Comparison of ENCODE assay signal across 21 cellular contexts in the genomic region with DNA sequence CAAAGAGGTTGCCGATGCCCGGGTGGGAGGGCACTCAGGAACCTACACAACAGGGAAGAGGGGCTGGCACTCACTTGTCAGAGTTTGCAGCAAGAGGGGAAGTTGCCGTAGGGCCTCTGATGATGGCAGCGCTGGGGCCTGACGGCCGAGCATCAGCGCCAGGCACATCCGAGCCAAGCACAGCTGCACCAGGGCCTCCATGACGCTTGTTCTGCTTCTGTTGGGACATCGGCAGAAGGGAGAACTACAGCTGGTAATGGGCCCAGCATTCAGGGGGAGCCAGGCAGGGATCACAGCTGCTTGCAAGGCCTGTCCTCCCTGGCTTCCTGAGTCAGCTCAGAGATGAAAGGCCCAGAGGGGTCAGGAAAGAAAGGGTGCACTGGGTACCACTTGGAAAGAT.
DNase-seq lines count a peak whose midpoint lies in the region; ATAC-seq, FAIRE-seq and TF ChIP-seq lines count a peak whose summit lies in the region.
"Had no signal": no experiment of that assay in that cellular context is flagged by ENCODE, and none has a peak within 500 bp of the region (broad histone marks: within the 10 kb centered on the region; RNA-seq: fewer than 3 reads in every experiment).

No MANE protein-coding gene starts in this region.

- no peak overlapping the region for H2AK5ac ChIP-seq in H1 (ENCODE audit: low read depth, low read length)
- H2AK5ac ChIP-seq in mesendoderm (ENCODE audit: low read length), result no peak overlapping the region

- no peak overlapping the region for H3K9ac ChIP-seq in H1 (replicated peaks in 1 of 4; ENCODE audit: extremely low read depth in 1 of 4, low read depth in 3 of 4, low read length in 3 of 4)
- no peak overlapping the region for H3K9ac ChIP-seq in mesendoderm (ENCODE audit: low read length)
- H3K9ac ChIP-seq: BLaER1, GM23248 had no signal

- no peak overlapping the region for H2AFZ ChIP-seq in H1 (ENCODE audit: low read length)
- H2AFZ ChIP-seq: GM23248 had no signal

- no peak overlapping the region for H3K56ac ChIP-seq in H1 (replicated peaks; ENCODE audit: insufficient read length, low read depth, low read length)
- H3K56ac ChIP-seq in mesendoderm (ENCODE audit: low read length), result no peak overlapping the region

- no peak overlapping the region for H3K14ac ChIP-seq in H1 (ENCODE audit: insufficient read length)

- H4K5ac ChIP-seq in H1 (ENCODE audit: insufficient read length, low read depth, low read length), result no peak overlapping the region
- no peak overlapping the region for H4K5ac ChIP-seq in mesendoderm (ENCODE audit: low read length)

- TF ChIP-seq CTCF in H1 (IDR thresholded peaks at IDR 0.05; ENCODE audit: control extremely low read depth in 1 of 3, insufficient read depth in 1 of 3, low read depth in 1 of 3, low read length in 3 of 3), result no peak

- no peak for FAIRE-seq in H1 (lab: Jason Lieb, UNC)
- FAIRE-seq: GM12891, GM18507 had no signal

- H3K23ac ChIP-seq in H1 (ENCODE audit: insufficient read length) (no peak overlapping the region), mesendoderm (ENCODE audit: low read length) (peak overlapping the region; percentile 17)

- no peak for TF ChIP-seq POLR2A in H1 (IDR thresholded peaks at IDR 0.05; ENCODE audit: control extremely low read depth in 1 of 2, low read depth in 2 of 2, low read length in 2 of 2)

- ATAC-seq in effector memory CD8-positive, alpha-beta T cell (replicated peaks), result no peak
- no peak for ATAC-seq in activated T-cell treated with anti-CD3 and anti-CD28 coated beads, Interleukin-2, amount 50 U/mL, for 72 hours (replicated peaks in 1 of 2)
- ATAC-seq: CD8-positive, alpha-beta T cell; HCT116 had no signal

- TF ChIP-seq EP300 in H1 (IDR thresholded peaks at IDR 0.05; ENCODE audit: borderline replicate concordance in 1 of 2, low read depth in 2 of 2, low read length in 2 of 2), result no peak

- intact Hi-C loops in activated T-helper 2 cell treated with anti-CD3 and anti-CD28 coated beads, Interferon-gamma antibody, Interleukin-2, Interleukin-4, amounts not matched to agents 10 μg/mL and 5 μg/mL and 100 μg/mL, durations not matched to agents 14 hours and 24 hours and 36 hours (cut with micrococcal nuclease), result no loop called here

- no peak overlapping the region for H2BK120ac ChIP-seq in H1 (replicated peaks; ENCODE audit: low read depth, low read length)
- no peak overlapping the region for H2BK120ac ChIP-seq in mesendoderm (ENCODE audit: low read depth, low read length)

- CTCF ChIA-PET in H1 (lab: Charles Lee; ENCODE audit: partially characterized antibody), result interaction anchor here (1.4 kb wide), 1 partner anchor 21 kb away, joined by 3 read pairs; no protein-coding TSS in a partner anchor

- H3K9me3 Mint-ChIP-seq in effector memory CD8-positive, alpha-beta T cell, result no peaks in the 10 kb centered on the region
- peaks cover 9% of the 10 kb centered on the region for H3K9me3 Mint-ChIP-seq in activated T-helper 2 cell treated with anti-CD3 and anti-CD28 coated beads, Interferon-gamma antibody, Interleukin-2, Interleukin-4, amounts not matched to agents 10 μg/mL and 5 μg/mL and 100 μg/mL, durations not matched to agents 14 hours and 24 hours and 36 hours
- H3K9me3 Mint-ChIP-seq in activated T-cell treated with anti-CD3 and anti-CD28 coated beads, Interleukin-2, amount 50 U/mL, for 72 hours, result no peaks in the 10 kb centered on the region
- H3K9me3 Mint-ChIP-seq: CD8-positive, alpha-beta T cell had no signal

- H3K18ac ChIP-seq in H1 (ENCODE audit: extremely low read depth, low read length) (no peak overlapping the region), mesendoderm (ENCODE audit: low read length) (no peak overlapping the region)

- no peaks in the 10 kb centered on the region for H3K27me3 Mint-ChIP-seq in effector memory CD8-positive, alpha-beta T cell
- H3K27me3 Mint-ChIP-seq in activated T-helper 2 cell treated with anti-CD3 and anti-CD28 coated beads, Interferon-gamma antibody, Interleukin-2, Interleukin-4, amounts not matched to agents 10 μg/mL and 5 μg/mL and 100 μg/mL, durations not matched to agents 14 hours and 24 hours and 36 hours (ENCODE audit: low read depth), result no peaks in the 10 kb centered on the region
- no peaks in the 10 kb centered on the region for H3K27me3 Mint-ChIP-seq in activated T-cell treated with anti-CD3 and anti-CD28 coated beads, Interleukin-2, amount 50 U/mL, for 72 hours (ENCODE audit: low read depth)
- H3K27me3 Mint-ChIP-seq: B cell had no signal

- no peak overlapping the region for H3K4me3 Mint-ChIP-seq in effector memory CD8-positive, alpha-beta T cell
- H3K4me3 Mint-ChIP-seq in activated T-helper 2 cell treated with anti-CD3 and anti-CD28 coated beads, Interferon-gamma antibody, Interleukin-2, Interleukin-4, amounts not matched to agents 10 μg/mL and 5 μg/mL and 100 μg/mL, durations not matched to agents 14 hours and 24 hours and 36 hours (ENCODE audit: low read depth), result no peak overlapping the region
- H3K4me3 Mint-ChIP-seq in activated T-cell treated with anti-CD3 and anti-CD28 coated beads, Interleukin-2, amount 50 U/mL, for 72 hours, result no peak overlapping the region
- H3K4me3 Mint-ChIP-seq: B cell; CD4-positive, CD25-positive, alpha-beta regulatory T cell; CD8-positive, alpha-beta T cell; H9 had no signal

- H3K4me2 ChIP-seq in H1 (ENCODE audit: insufficient read depth in 1 of 2, low read depth in 2 of 2, low read length in 2 of 2), result no peak overlapping the region
- no peak overlapping the region for H3K4me2 ChIP-seq in mesendoderm (ENCODE audit: low read length)
- H3K4me2 ChIP-seq: BLaER1 had no signal

- H4K8ac ChIP-seq in H1 (ENCODE audit: extremely low read depth, insufficient read depth, low read length) (0 out of 2 replicates have a peak overlapping the region, but pooled peaks have one; percentile 5), mesendoderm (ENCODE audit: low read depth, low read length) (no peak overlapping the region)

- H4K20me1 ChIP-seq in H1 (replicated peaks in 1 of 2; ENCODE audit: control insufficient read depth in 1 of 2, insufficient read depth in 2 of 2, low read length in 2 of 2), result peaks cover 0 to 1% of the 10 kb centered on the region in 2 experiments
- H4K20me1 ChIP-seq: BLaER1 had no signal

- H3K79me2 ChIP-seq in H1 (ENCODE audit: control insufficient read depth in 1 of 2, insufficient read depth in 2 of 2, low read length in 2 of 2) (no peaks in the 10 kb centered on the region), mesendoderm (ENCODE audit: control insufficient read depth, insufficient read depth, low read length) (no peaks in the 10 kb centered on the region)

- no peak overlapping the region for H3K27ac Mint-ChIP-seq in effector memory CD8-positive, alpha-beta T cell
- H3K27ac Mint-ChIP-seq in activated T-helper 2 cell treated with anti-CD3 and anti-CD28 coated beads, Interferon-gamma antibody, Interleukin-2, Interleukin-4, amounts not matched to agents 10 μg/mL and 5 μg/mL and 100 μg/mL, durations not matched to agents 14 hours and 24 hours and 36 hours, result no peak overlapping the region
- H3K27ac Mint-ChIP-seq in activated T-cell treated with anti-CD3 and anti-CD28 coated beads, Interleukin-2, amount 50 U/mL, for 72 hours, result no peak overlapping the region
- H3K27ac Mint-ChIP-seq: B cell; CD4-positive, CD25-positive, alpha-beta regulatory T cell; CD8-positive, alpha-beta T cell; H9 had no signal

- no peaks in the 10 kb centered on the region for H3K9me3 ChIP-seq in H1 (ENCODE audit: insufficient read depth in 2 of 2, low read depth in 1 of 2, low read length in 1 of 2)

- POLR2A ChIA-PET in H1 (lab: Charles Lee; ENCODE audit: partially characterized antibody), result no interaction called here

- no peaks in the 10 kb centered on the region for H3K36me3 Mint-ChIP-seq in effector memory CD8-positive, alpha-beta T cell (ENCODE audit: insufficient read depth)
- no peaks in the 10 kb centered on the region for H3K36me3 Mint-ChIP-seq in activated T-helper 2 cell treated with anti-CD3 and anti-CD28 coated beads, Interferon-gamma antibody, Interleukin-2, Interleukin-4, amounts not matched to agents 10 μg/mL and 5 μg/mL and 100 μg/mL, durations not matched to agents 14 hours and 24 hours and 36 hours (ENCODE audit: low read depth)
- H3K36me3 Mint-ChIP-seq in activated T-cell treated with anti-CD3 and anti-CD28 coated beads, Interleukin-2, amount 50 U/mL, for 72 hours (ENCODE audit: insufficient read depth in 2 of 2), result no peaks in the 10 kb centered on the region
- H3K36me3 Mint-ChIP-seq: CD4-positive, CD25-positive, alpha-beta regulatory T cell; CD8-positive, alpha-beta T cell had no signal

- no peak overlapping the region for H2BK15ac ChIP-seq in H1 (ENCODE audit: low read length)
- H2BK15ac ChIP-seq in mesendoderm (replicated peaks; ENCODE audit: low read depth), result no peak overlapping the region

- H3K4ac ChIP-seq in H1 (replicated peaks; ENCODE audit: insufficient read length, low read depth, low read length), result no peak overlapping the region
- H3K4ac ChIP-seq in mesendoderm (ENCODE audit: low read depth, low read length), result no peak overlapping the region

- H3K79me1 ChIP-seq in H1 (ENCODE audit: low read depth, low read length) (no peaks in the 10 kb centered on the region), mesendoderm (ENCODE audit: low read length) (no peaks in the 10 kb centered on the region)

- H4K91ac ChIP-seq in H1 (replicated peaks; ENCODE audit: insufficient read length, low read length), result no peak overlapping the region

- H3K27ac ChIP-seq in H1 (ENCODE audit: low read depth, low read length) (no peak overlapping the region), mesendoderm (ENCODE audit: low read depth, low read length) (no peak overlapping the region)
- H3K27ac ChIP-seq: BLaER1, C4-2B, GM23248 had no signal

- DNase-seq in H1 (ENCODE audit: low read depth in 1 of 2, low spot score in 2 of 2), result no peak
- no peak for DNase-seq in mesendoderm
- peak; percentile 12 for DNase-seq in putamen (ENCODE audit: low spot score)
- no peak for DNase-seq in effector memory CD8-positive, alpha-beta T cell
- DNase-seq in activated T-helper 2 cell treated with anti-CD3 and anti-CD28 coated beads, Interferon-gamma antibody, Interleukin-2, Interleukin-4, amounts not matched to agents 10 μg/mL and 5 μg/mL and 100 μg/mL, durations not matched to agents 14 hours and 24 hours and 36 hours (ENCODE audit: low spot score), result no peak
- no peak for DNase-seq in middle frontal gyrus (ENCODE audit: extremely low spot score, low spot score)
- no peak for DNase-seq in activated T-cell treated with anti-CD3 and anti-CD28 coated beads, Interleukin-2, amount 50 U/mL, for 72 hours
- DNase-seq: Caco-2; CD4-positive, CD25-positive, alpha-beta regulatory T cell; CD8-positive, alpha-beta T cell; DMS153; DND-41; GDM1; GM23248; H9 had no signal

- no peaks in the 10 kb centered on the region for H3K36me3 ChIP-seq in H1 (ENCODE audit: control insufficient read depth in 2 of 4, insufficient read depth in 4 of 4, low read length in 3 of 4)
- no peaks in the 10 kb centered on the region for H3K36me3 ChIP-seq in mesendoderm (ENCODE audit: control insufficient read depth, insufficient read depth, low read length)
- H3K36me3 ChIP-seq: BLaER1 had no signal

- H2BK12ac ChIP-seq in H1 (ENCODE audit: low read depth, low read length), result no peak overlapping the region

- H2BK20ac ChIP-seq in H1 (ENCODE audit: low read length), result no peak overlapping the region

- H3K4me3 ChIP-seq in H1 (ENCODE audit: extremely low read depth in 1 of 4, insufficient read depth in 2 of 4, low read depth in 3 of 4, low read length in 4 of 4) (no peak overlapping the region), mesendoderm (ENCODE audit: low read length) (no peak overlapping the region)
- H3K4me3 ChIP-seq: BLaER1, GM23248 had no signal

- peaks cover 4% of the 10 kb centered on the region; the same call in 1 of the 2 replicates for H3K23me2 ChIP-seq in H1 (ENCODE audit: low read depth, low read length)

- H3K4me1 ChIP-seq in H1 (replicated peaks in 1 of 4; ENCODE audit: control insufficient read depth in 3 of 4, insufficient read depth in 4 of 4, low read length in 3 of 4) (no peaks in the 10 kb centered on the region), mesendoderm (ENCODE audit: control insufficient read depth, low read depth, low read length) (no peaks in the 10 kb centered on the region)
- H3K4me1 ChIP-seq: Caco-2 had no signal

- H2BK5ac ChIP-seq in H1 (ENCODE audit: low read depth, low read length) (no peak overlapping the region), mesendoderm (ENCODE audit: low read length) (no peak overlapping the region)

- WGBS in H1 (ENCODE audit: extremely low coverage in 1 of 2, insufficient coverage in 1 of 2, insufficient read length in 1 of 2, insufficient replicate concordance in 2 of 2, low coverage in 1 of 2, low lambda C conversion rate in 2 of 2, missing lambda C conversion rate in 1 of 2), 2 experiments, result 92% methylated on average over 10 of the region's 10 CpGs; no CpG with 5 or more reads in 1 of the 2 experiments
- WGBS in mesendoderm (ENCODE audit: extremely low coverage, insufficient coverage, low lambda C conversion rate), result no CpG with 5 or more reads among the region's 10 CpGs

- no peak for TF ChIP-seq RAD21 in H1 (IDR thresholded peaks at IDR 0.05 in 1 of 2, conservative IDR thresholded peaks at IDR 0.05 in 1 of 2; ENCODE audit: low read depth in 2 of 2, low read length in 2 of 2)

- H3K27me3 ChIP-seq in H1 (replicated peaks in 1 of 4; ENCODE audit: control insufficient read depth in 3 of 4, extremely low read depth in 1 of 4, insufficient read depth in 3 of 4, low read length in 3 of 4) (peaks cover 0 to 8% (median 2%) of the 10 kb centered on the region in 4 experiments; a peak in 3 of 7 replicates), mesendoderm (ENCODE audit: insufficient read depth, low read length, poor library complexity) (no peaks in the 10 kb centered on the region)
- H3K27me3 ChIP-seq: BLaER1 had no signal

- H3K4me1 Mint-ChIP-seq in effector memory CD8-positive, alpha-beta T cell (ENCODE audit: low read depth in 2 of 2), result no peaks in the 10 kb centered on the region
- no peaks in the 10 kb centered on the region for H3K4me1 Mint-ChIP-seq in activated T-helper 2 cell treated with anti-CD3 and anti-CD28 coated beads, Interferon-gamma antibody, Interleukin-2, Interleukin-4, amounts not matched to agents 10 μg/mL and 5 μg/mL and 100 μg/mL, durations not matched to agents 14 hours and 24 hours and 36 hours (ENCODE audit: low read depth)
- H3K4me1 Mint-ChIP-seq in activated T-cell treated with anti-CD3 and anti-CD28 coated beads, Interleukin-2, amount 50 U/mL, for 72 hours (ENCODE audit: low read depth), result no peaks in the 10 kb centered on the region
- H3K4me1 Mint-ChIP-seq: B cell; CD4-positive, CD25-positive, alpha-beta regulatory T cell; H9 had no signal
